8 cellular contexts compared by ENCODE assay signal in genomic region chr19:12946092-12946845, GRCh38. TPM values are rescaled to one million over a fixed set of nuclear protein-coding genes. Genes with fewer than 3 reads are reported as not detected.
DNase-seq lines count a peak whose midpoint lies in the region; ATAC-seq and TF ChIP-seq lines count a peak whose summit lies in the region.

No MANE protein-coding gene starts in this region.

- DNase-seq in D341Med (ENCODE audit: low spot score) (peak; percentile 72), GM20000 (ENCODE audit: low spot score) (peak; percentile 71), HT-29 (ENCODE audit: low spot score) (peak; percentile 69), SK-N-MC (ENCODE audit: low read depth, low spot score) (no peak), adrenal gland (peak; percentile 75 to 87 (median 82)), right cardiac atrium (peak; percentile 75 to 90 (median 89)), renal cortical epithelial cell (ENCODE audit: low read depth) (peak; percentile 48), NCI-H345 (lab: John Stamatoyannopoulos, UW) (no peak)

- H3K27ac ChIP-seq in SK-N-MC (peak overlapping the region; percentile 94), adrenal gland (peak overlapping the region; percentile 70 to 98 (median 94)), right cardiac atrium (ENCODE audit: low read length) (peak overlapping the region; percentile 65)

- H3K9me3 ChIP-seq in SK-N-MC (ENCODE audit: low read depth, low read length) = no peaks in the 10 kb centered on the region
- H3K9me3 ChIP-seq in adrenal gland (replicated peaks in 1 of 3) = no peaks in the 10 kb centered on the region
- H3K9me3 ChIP-seq in right cardiac atrium (ENCODE audit: control insufficient read depth, low read length) = no peaks in the 10 kb centered on the region

- 2 to 7% (median 3%) methylated on average over 13 to 41 of the region's 41 CpGs for WGBS in adrenal gland, 4 donors
- WGBS in right cardiac atrium = 3% methylated on average over 41 of the region's 41 CpGs

- H3K4me3 ChIP-seq in SK-N-MC (peak overlapping the region; percentile 83), adrenal gland (peak overlapping the region in 3 of 4 donors; percentile 76 to 91 (median 83)), right cardiac atrium (ENCODE audit: low read length) (peak overlapping the region; percentile 80)

- H3K4me1 ChIP-seq in adrenal gland (replicated peaks in 1 of 2) (peaks cover 0 to 25% of the 10 kb centered on the region in 2 donors), right cardiac atrium (ENCODE audit: control insufficient read depth, insufficient read depth, low read length) (no peaks in the 10 kb centered on the region)

- H3K36me3 ChIP-seq in SK-N-MC (ENCODE audit: insufficient read depth, low read length) (peaks cover 85% of the 10 kb centered on the region), adrenal gland (replicated peaks in 1 of 2) (peaks cover 0 to 74% of the 10 kb centered on the region in 2 donors)

- TF ChIP-seq CTCF in GM20000 (IDR thresholded peaks at IDR 0.05; ENCODE audit: extremely low read depth, missing control alignments) (no peak), adrenal gland (IDR thresholded peaks at IDR 0.05) (no peak)

- H3K27me3 ChIP-seq in adrenal gland (no peaks in the 10 kb centered on the region), right cardiac atrium (ENCODE audit: control insufficient read depth, insufficient read depth) (no peaks in the 10 kb centered on the region)

- no peak for TF ChIP-seq POLR2A in adrenal gland (IDR thresholded peaks at IDR 0.05)

- peak overlapping the region; percentile 91 for H3K9ac ChIP-seq in SK-N-MC (ENCODE audit: insufficient read length)

- ATAC-seq in right cardiac atrium = peak; percentile 78 to 83

- intact Hi-C loops in adrenal gland (cut with DNase I) (no loop called here), right cardiac atrium (cut with DNase I) (no loop called here)

RNA-seq across cellular contexts. Expression of gene RAD23A, which starts 0.6 kb away (rescaled TPM):
- 217 TPM in 2 replicates for total RNA-seq in HT-29 (2014; rRNA removed; shearing (Covaris generic))
- 100 to 1,000 TPM in 5 of 8 donors, 10 to 100 TPM in 3; 66.5 to 146 (median 108) TPM for total RNA-seq in adrenal gland
- polyA plus RNA-seq in adrenal gland = 100 to 1,000 TPM; 112 to 240 (median 206) TPM
- total RNA-seq in right cardiac atrium = 100 to 1,000 TPM; 127 to 137 (median 133) TPM
- 122 TPM for polyA plus RNA-seq in right cardiac atrium
- total RNA-seq in renal cortical epithelial cell = 33.0 and 50.2 TPM in 2 replicates

RNA-seq across cellular contexts. Expression of gene CALR, which starts 7.9 kb away (rescaled TPM):
- 803 and 831 TPM in 2 replicates for total RNA-seq in HT-29 (2014; rRNA removed; shearing (Covaris generic))
- total RNA-seq in adrenal gland = 1,000 to 10,000 TPM in 2 of 8 donors, 100 to 1,000 TPM in 6; 271 to 1,489 (median 613) TPM
- polyA plus RNA-seq in adrenal gland = 1,000 to 10,000 TPM in 1 of 3 donors, 100 to 1,000 TPM in 2; 224 to 1,230 (median 336) TPM
- 100 to 1,000 TPM; 314 to 703 (median 631) TPM for total RNA-seq in right cardiac atrium
- polyA plus RNA-seq in right cardiac atrium = 374 TPM
- 962 and 1,180 TPM in 2 replicates for total RNA-seq in renal cortical epithelial cell

RNA-seq across cellular contexts. Expression of gene GADD45GIP1, which starts 10.8 kb away (rescaled TPM):
- 75.2 and 80.9 TPM in 2 replicates for total RNA-seq in HT-29 (2014; rRNA removed; shearing (Covaris generic))
- total RNA-seq in adrenal gland (100 to 1,000 TPM in 1 of 8 donors, 10 to 100 TPM in 7; 26.1 to 101 (median 41.2) TPM), right cardiac atrium (10 to 100 TPM; 24.3 to 33.2 (median 29.1) TPM), renal cortical epithelial cell (10.3 and 20.0 TPM in 2 replicates)
- polyA plus RNA-seq in adrenal gland (100 to 1,000 TPM in 2 of 3 donors, 10 to 100 TPM in 1; 16.5 to 213 (median 183) TPM), right cardiac atrium (64.5 TPM)

RNA-seq across cellular contexts. Expression of gene FARSA, which starts 12.8 kb away (rescaled TPM):
- 84.6 and 96.2 TPM in 2 replicates for total RNA-seq in HT-29 (2014; rRNA removed; shearing (Covaris generic))
- total RNA-seq in adrenal gland = 100 to 1,000 TPM in 1 of 8 donors, 10 to 100 TPM in 7; 40.6 to 102 (median 54.3) TPM
- 10 to 100 TPM; 33.5 to 62.1 (median 36.0) TPM for polyA plus RNA-seq in adrenal gland
- 10 to 100 TPM; 32.6 to 44.8 (median 42.9) TPM for total RNA-seq in right cardiac atrium
- 38.7 TPM for polyA plus RNA-seq in right cardiac atrium
- total RNA-seq in renal cortical epithelial cell = 66.3 and 71.8 TPM in 2 replicates

RNA-seq across cellular contexts. Expression of gene DAND5, which starts 23.1 kb away (rescaled TPM):
- total RNA-seq in HT-29 (2014; rRNA removed; shearing (Covaris generic)) = 0.31 TPM in 1 of 2 replicates, not detected in the other
- 1 to 10 TPM in 5 of 8 donors, under 1 TPM in 3; 0.35 to 2.3 (median 1.3) TPM for total RNA-seq in adrenal gland
- under 1 TPM; 0.27 to 0.34 (median 0.32) TPM for polyA plus RNA-seq in adrenal gland
- 10 to 100 TPM in 2 of 4 donors, 1 to 10 TPM in 2; 5.0 to 13.8 (median 11.1) TPM for total RNA-seq in right cardiac atrium
- polyA plus RNA-seq in right cardiac atrium = 7.0 TPM
- 0.05 TPM in 1 of 2 replicates, not detected in the other for total RNA-seq in renal cortical epithelial cell

Comparison
In these comparisons a context has a peak if more than half of its experiments do, and no peak if none do; other contexts are left out.
1. DNase-seq: peak in D341Med (single experiment), GM20000 (single experiment), HT-29 (single experiment), adrenal gland (7 of 7), right cardiac atrium (3 of 3) and renal cortical epithelial cell (single experiment); none in SK-N-MC (single experiment) and NCI-H345 (single experiment).
2. Peak in every context shown above with its lines, with median percentiles within 50 percentile points of each other: H3K27ac ChIP-seq and H3K4me3 ChIP-seq.